ENCODE assay signal across 20 cellular contexts in the genomic region with DNA sequence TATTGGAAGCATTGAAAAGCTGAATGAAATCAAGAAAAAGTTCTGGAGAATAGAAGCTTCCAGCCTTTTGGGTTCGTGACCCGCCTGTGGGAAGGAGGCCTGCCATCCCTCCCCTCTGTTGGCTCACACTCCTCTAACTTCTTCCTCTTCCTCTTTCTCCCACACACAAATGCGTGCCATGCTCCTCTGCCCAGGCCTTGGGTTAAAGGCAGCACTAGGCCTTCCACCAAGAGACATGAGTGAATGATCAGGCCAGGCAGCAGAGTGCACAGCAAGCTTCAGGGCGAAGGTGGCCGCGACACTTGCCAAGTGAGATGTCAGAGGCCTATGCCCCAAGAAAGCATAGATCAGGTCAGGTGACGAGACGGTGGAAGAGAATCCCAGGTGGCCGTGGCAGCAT. TPM values are rescaled to one million over a fixed set of nuclear protein-coding genes. Genes with fewer than 3 reads are reported as not detected.
DNase-seq lines count a peak whose midpoint lies in the region; ATAC-seq and TF ChIP-seq lines count a peak whose summit lies in the region.
"Had no signal": no experiment of that assay in that cellular context is flagged by ENCODE, and none has a peak within 500 bp of the region (broad histone marks: within the 10 kb centered on the region; RNA-seq: fewer than 3 reads in every experiment).

No MANE protein-coding gene starts in this region.

- H3K9me2 ChIP-seq in GM23338 (ENCODE audit: insufficient read depth), result no peaks in the 10 kb centered on the region

- H3K4me1 Mint-ChIP-seq in GM23338, result peaks cover 28% of the 10 kb centered on the region
- H3K4me1 Mint-ChIP-seq in dendritic cell treated with granulocyte-macrophage colony-stimulating factor and Interleukin-4, amounts not matched to agents 40 ng/mL and 50 ng/mL, for 4 days (ENCODE audit: low read depth), result peaks cover 54% of the 10 kb centered on the region
- H3K4me1 Mint-ChIP-seq in naive thymus-derived CD4-positive, alpha-beta T cell, result peaks cover 36 to 68% (median 59%) of the 10 kb centered on the region in 7 donors

- H3K27me3 ChIP-seq in GM23338 (ENCODE audit: insufficient read depth) (no peaks in the 10 kb centered on the region), neutrophil (no peaks in the 10 kb centered on the region)
- H3K27me3 ChIP-seq in naive thymus-derived CD4-positive, alpha-beta T cell (ENCODE audit: control insufficient read depth in 2 of 2, insufficient read depth in 2 of 2, low read length in 2 of 2), result no peaks in the 10 kb centered on the region
- H3K27me3 ChIP-seq: ascending aorta, BE2C, testis had no signal

- ATAC-seq in GM23338 (no peak), HG02759 (IDR thresholded peaks at IDR 0.05; ENCODE audit: unreplicated experiment) (no peak), GM21529 (IDR thresholded peaks at IDR 0.05; ENCODE audit: unreplicated experiment) (no peak)
- no peak for ATAC-seq in naive thymus-derived CD4-positive, alpha-beta T cell

- intact Hi-C loops in dendritic cell treated with granulocyte-macrophage colony-stimulating factor and Interleukin-4, amounts not matched to agents 40 ng/mL and 50 ng/mL, for 4 days (cut with micrococcal nuclease), result no loop called here
- intact Hi-C loops in naive thymus-derived CD4-positive, alpha-beta T cell (cut with micrococcal nuclease), result no loop called here

- no peak for TF ChIP-seq CTCF in GM23338 (conservative IDR thresholded peaks at IDR 0.05; ENCODE audit: low read depth in 2 of 2)
- TF ChIP-seq CTCF in neutrophil (IDR thresholded peaks at IDR 0.05), result no peak

- H3F3A ChIP-seq in GM23338 (replicated peaks; ENCODE audit: low read depth), result no peaks in the 10 kb centered on the region; the same call in 1 of the 2 replicates

- H3K4me1 ChIP-seq in GM23338 (ENCODE audit: insufficient read depth) (peaks cover 9% of the 10 kb centered on the region), neutrophil (ENCODE audit: control insufficient read depth in 1 of 2, insufficient read depth in 1 of 2, low read depth in 1 of 2, low read length in 1 of 2) (peaks cover 9 to 18% of the 10 kb centered on the region in 2 experiments)
- peaks cover 9 to 17% of the 10 kb centered on the region in 2 donors for H3K4me1 ChIP-seq in naive thymus-derived CD4-positive, alpha-beta T cell (ENCODE audit: control insufficient read depth in 2 of 2, insufficient read depth in 2 of 2, low read length in 2 of 2)

- H3K36me3 Mint-ChIP-seq in GM23338 (ENCODE audit: low read depth), result peaks cover 8% of the 10 kb centered on the region
- peaks cover 11% of the 10 kb centered on the region for H3K36me3 Mint-ChIP-seq in dendritic cell treated with granulocyte-macrophage colony-stimulating factor and Interleukin-4, amounts not matched to agents 40 ng/mL and 50 ng/mL, for 4 days (ENCODE audit: low read depth)
- peaks cover 0 to 27% (median 16%) of the 10 kb centered on the region in 5 donors for H3K36me3 Mint-ChIP-seq in naive thymus-derived CD4-positive, alpha-beta T cell

- no peaks in the 10 kb centered on the region for H3K36me3 ChIP-seq in GM23338 (ENCODE audit: insufficient read depth)
- no peaks in the 10 kb centered on the region for H3K36me3 ChIP-seq in neutrophil
- no peaks in the 10 kb centered on the region for H3K36me3 ChIP-seq in naive thymus-derived CD4-positive, alpha-beta T cell (ENCODE audit: control insufficient read depth in 2 of 3, insufficient read depth in 3 of 3, low read length in 3 of 3)
- H3K36me3 ChIP-seq: ascending aorta had no signal

- H3K4me2 ChIP-seq in GM23338, result no peak overlapping the region

- H3K4me3 Mint-ChIP-seq in GM23338, result no peak overlapping the region
- no peak overlapping the region for H3K4me3 Mint-ChIP-seq in dendritic cell treated with granulocyte-macrophage colony-stimulating factor and Interleukin-4, amounts not matched to agents 40 ng/mL and 50 ng/mL, for 4 days
- peak overlapping the region in 2 of 10 donors; percentile 20 to 54 for H3K4me3 Mint-ChIP-seq in naive thymus-derived CD4-positive, alpha-beta T cell
- H3K4me3 Mint-ChIP-seq: activated CD4-positive, alpha-beta T cell treated with anti-CD3 and anti-CD28 coated beads, Interleukin-2, amount 10 ng/mL, durations not matched to agents 24 days and 14 days had no signal

- H3K27me3 Mint-ChIP-seq in GM23338 (ENCODE audit: insufficient read depth, low read depth, poor library complexity), result peaks cover 6% of the 10 kb centered on the region
- H3K27me3 Mint-ChIP-seq in dendritic cell treated with granulocyte-macrophage colony-stimulating factor and Interleukin-4, amounts not matched to agents 40 ng/mL and 50 ng/mL, for 4 days, result no peaks in the 10 kb centered on the region
- H3K27me3 Mint-ChIP-seq in naive thymus-derived CD4-positive, alpha-beta T cell, result no peaks in the 10 kb centered on the region
- H3K27me3 Mint-ChIP-seq: activated CD4-positive, alpha-beta T cell treated with anti-CD3 and anti-CD28 coated beads, Interleukin-2, amount 10 ng/mL, durations not matched to agents 24 days and 14 days had no signal

- H3K79me2 ChIP-seq in GM23338 (replicated peaks; ENCODE audit: insufficient read depth), result peaks cover 100% of the 10 kb centered on the region

- no peaks in the 10 kb centered on the region for H3K9me3 ChIP-seq in neutrophil
- H3K9me3 ChIP-seq in naive thymus-derived CD4-positive, alpha-beta T cell (ENCODE audit: control insufficient read depth in 2 of 3, low read length in 3 of 3), result no peaks in the 10 kb centered on the region
- H3K9me3 ChIP-seq: ascending aorta, BE2C, testis had no signal

- 0 out of 2 replicates have a peak overlapping the region, but pooled peaks have one; percentile 63 for H3K27ac ChIP-seq in GM23338 (ENCODE audit: low read depth)
- peak overlapping the region; percentile 58 for H3K27ac ChIP-seq in neutrophil
- H3K27ac ChIP-seq in naive thymus-derived CD4-positive, alpha-beta T cell (ENCODE audit: low read depth, low read length), result no peak overlapping the region
- H3K27ac ChIP-seq: ascending aorta, testis had no signal

- H3K27ac Mint-ChIP-seq in GM23338, result no peak overlapping the region
- peak overlapping the region; percentile 73 for H3K27ac Mint-ChIP-seq in dendritic cell treated with granulocyte-macrophage colony-stimulating factor and Interleukin-4, amounts not matched to agents 40 ng/mL and 50 ng/mL, for 4 days
- H3K27ac Mint-ChIP-seq in naive thymus-derived CD4-positive, alpha-beta T cell, result peak overlapping the region in 4 of 9 donors; percentile 4 to 72 (median 18)
- H3K27ac Mint-ChIP-seq: activated CD4-positive, alpha-beta T cell treated with anti-CD3 and anti-CD28 coated beads, Interleukin-2, amount 10 ng/mL, durations not matched to agents 24 days and 14 days had no signal

- no peak overlapping the region for H2AFZ ChIP-seq in GM23338

- CTCF ChIA-PET in naive thymus-derived CD4-positive, alpha-beta T cell (lab: Charles Lee), result no interaction called here

- POLR2A ChIA-PET in naive thymus-derived CD4-positive, alpha-beta T cell (lab: Charles Lee), result no interaction called here

- no peak for DNase-seq in GM23338 (ENCODE audit: low spot score)
- DNase-seq in NOMO-1 (lab: John Stamatoyannopoulos, UW; ENCODE audit: unreplicated experiment in 2 of 2), result peak; percentile 66 to 69
- no peak for DNase-seq in stimulated activated CD8-positive, alpha-beta memory T cell treated with anti-CD3 and anti-CD28 coated beads, Interleukin-4, amount 100 ng/mL, for 48 hours
- no peak for DNase-seq in naive thymus-derived CD4-positive, alpha-beta T cell
- DNase-seq: activated CD4-positive, alpha-beta T cell treated with anti-CD3 and anti-CD28 coated beads, Interleukin-2, amount 10 ng/mL, durations not matched to agents 24 days and 14 days; activated CD8-positive, alpha-beta memory T cell treated with anti-CD3 and anti-CD28 coated beads, Interleukin-2, amount 50 U/mL, for 4 hours; BE2C; DMS 273 treated with DMSO at 0.1 percent for 48 hours; foreskin fibroblast; H7; NCI-H1694 treated with DMSO at 0.1 percent for 48 hours; NCI-H446 treated with DMSO at 0.1 percent for 48 hours; stimulated activated CD4-positive, alpha-beta T cell treated with anti-CD3 and anti-CD28 coated beads, Interleukin-4, amount 100 ng/mL, for 24 hours; T1000; testis had no signal

- H3K9me3 Mint-ChIP-seq in GM23338, result peaks cover 4% of the 10 kb centered on the region; the same call in 1 of the 3 replicates
- H3K9me3 Mint-ChIP-seq in dendritic cell treated with granulocyte-macrophage colony-stimulating factor and Interleukin-4, amounts not matched to agents 40 ng/mL and 50 ng/mL, for 4 days, result peaks cover 5% of the 10 kb centered on the region
- H3K9me3 Mint-ChIP-seq in naive thymus-derived CD4-positive, alpha-beta T cell, result peaks cover 0 to 4% (median 0%) of the 10 kb centered on the region in 11 donors
- H3K9me3 Mint-ChIP-seq: activated CD4-positive, alpha-beta T cell treated with anti-CD3 and anti-CD28 coated beads, Interleukin-2, amount 10 ng/mL, durations not matched to agents 24 days and 14 days had no signal

- H4K20me1 ChIP-seq in GM23338 (replicated peaks; ENCODE audit: insufficient read depth), result peaks cover 44% of the 10 kb centered on the region

- H3K4me3 ChIP-seq in GM23338, result no peak overlapping the region
- no peak overlapping the region for H3K4me3 ChIP-seq in neutrophil (ENCODE audit: low read depth in 1 of 2, low read length in 1 of 2)
- no peak overlapping the region for H3K4me3 ChIP-seq in naive thymus-derived CD4-positive, alpha-beta T cell (ENCODE audit: low read length)
- H3K4me3 ChIP-seq: ascending aorta, testis had no signal

TF ChIP-seq in GM23338, 12 proteins besides CTCF, POLR2A, EP300 and RAD21 (continues in another document):
- TF ChIP-seq STAT1 (IDR thresholded peaks at IDR 0.05; ENCODE audit: unreplicated experiment), result no peak

RNA-seq across cellular contexts. Expression of a gene that starts 38.4 kb away (rescaled TPM):
- total RNA-seq in GM23338 (2014; rRNA removed; shearing (Covaris generic)), result 20.8 and 22.9 TPM in 2 replicates
- 8.5 and 12.0 TPM in 2 replicates for polyA plus RNA-seq in GM23338 (2016; fragmentation: Nextera tagmentation; extraction: Ambion mirVana)
- 10 to 100 TPM; 32.8 to 47.2 (median 44.1) TPM for total RNA-seq in naive thymus-derived CD4-positive, alpha-beta T cell
- 1 to 10 TPM; 2.2 to 4.8 TPM for polyA plus RNA-seq in naive thymus-derived CD4-positive, alpha-beta T cell

Comparison
In these comparisons a context has a peak if more than half of its experiments do, and no peak if none do; other contexts are left out.
1. DNase-seq: peak in NOMO-1 (2 of 2); none in GM23338 (single experiment), stimulated activated CD8-positive, alpha-beta memory T cell treated with anti-CD3 and anti-CD28 coated beads, Interleukin-4, amount 100 ng/mL, for 48 hours (single experiment) and naive thymus-derived CD4-positive, alpha-beta T cell (0 of 9).